ENCODE assay signal across 28 cellular contexts in genomic region chr6:128172752-128173151, GRCh38.
"Had no signal": no experiment of that assay in that cellular context is flagged by ENCODE, and none has a peak within 500 bp of the region (broad histone marks: within the 10 kb centered on the region; RNA-seq: fewer than 3 reads in every experiment).

No MANE protein-coding gene starts in this region.

- FAIRE-seq: pancreas, small intestine had no signal

- H3K27me3 ChIP-seq: heart right ventricle, hepatocyte, left lung, neural progenitor cell, pancreas, sigmoid colon, spleen, stomach, testis, thyroid gland, transverse colon, upper lobe of left lung, vagina had no signal

- ATAC-seq: heart right ventricle; left cardiac atrium; left lung; lower lobe of right lung; natural killer cell; pancreas; right cardiac atrium; stimulated activated effector memory CD8-positive, alpha-beta T cell treated with anti-CD3 and anti-CD28 coated beads, Interleukin-12 subunit alpha, Interleukin-12 subunit beta, amount 100 ng/mL, for 72 hours; stimulated activated naive CD8-positive, alpha-beta T cell treated with anti-CD3 and anti-CD28 coated beads, Interleukin-15, Interleukin-2, amounts not matched to agents 100 U/mL and 50 U/mL, for 24 hours had no signal

- H3K9me3 ChIP-seq: heart right ventricle, left lung, lower lobe of right lung, pancreas, prostate gland, sigmoid colon, spleen, stomach, testis, thyroid gland, transverse colon, upper lobe of left lung, vagina had no signal

- H3K9me3 Mint-ChIP-seq: natural killer cell; nephron progenitor cell; neural progenitor cell; stimulated activated effector memory CD8-positive, alpha-beta T cell treated with anti-CD3 and anti-CD28 coated beads, Interleukin-12 subunit alpha, Interleukin-12 subunit beta, amount 100 ng/mL, for 72 hours had no signal

- H3K9ac ChIP-seq: neural progenitor cell had no signal

- H2AFZ ChIP-seq: hepatocyte, neural progenitor cell had no signal

- H3K4me2 ChIP-seq: hepatocyte, neural progenitor cell had no signal

- H3K4me3 ChIP-seq: heart right ventricle, hepatocyte, left lung, lower lobe of right lung, neural progenitor cell, pancreas, prostate gland, sigmoid colon, spleen, stomach, testis, thyroid gland, transverse colon, upper lobe of left lung, vagina had no signal

- H3K27ac ChIP-seq: heart right ventricle, hepatocyte, left lung, lower lobe of right lung, neural progenitor cell, pancreas, prostate gland, sigmoid colon, spleen, stomach, testis, thyroid gland, transverse colon, upper lobe of left lung, vagina had no signal

- H3K27ac Mint-ChIP-seq: natural killer cell; nephron progenitor cell; neural progenitor cell; stimulated activated effector memory CD8-positive, alpha-beta T cell treated with anti-CD3 and anti-CD28 coated beads, Interleukin-12 subunit alpha, Interleukin-12 subunit beta, amount 100 ng/mL, for 72 hours had no signal

- DNase-seq: heart right ventricle; islet precursor cell; left cardiac atrium; left lung; lower lobe of right lung; mesenchymal stem cell; naive B cell; natural killer cell; nephron progenitor cell; pancreas; posterior cingulate gyrus; retina; right cardiac atrium; sigmoid colon; small intestine; spleen; stimulated activated CD4-positive, alpha-beta T cell treated with anti-CD3 and anti-CD28 coated beads, Interleukin-4, amount 100 ng/mL, for 24 hours; stimulated activated naive CD8-positive, alpha-beta T cell treated with anti-CD3 and anti-CD28 coated beads, Interleukin-15, Interleukin-2, amounts not matched to agents 100 U/mL and 50 U/mL, for 24 hours; stomach; testis; thyroid gland; transverse colon; upper lobe of left lung had no signal

- H3K4me1 Mint-ChIP-seq: natural killer cell; nephron progenitor cell; neural progenitor cell; stimulated activated effector memory CD8-positive, alpha-beta T cell treated with anti-CD3 and anti-CD28 coated beads, Interleukin-12 subunit alpha, Interleukin-12 subunit beta, amount 100 ng/mL, for 72 hours had no signal

- H3K36me3 ChIP-seq: heart right ventricle, left lung, lower lobe of right lung, neural progenitor cell, pancreas, prostate gland, sigmoid colon, stomach, thyroid gland, transverse colon, upper lobe of left lung, vagina had no signal

- H3K27me3 Mint-ChIP-seq: naive B cell had no signal

- H3K4me3 Mint-ChIP-seq: naive B cell; natural killer cell; nephron progenitor cell; neural progenitor cell; stimulated activated effector memory CD8-positive, alpha-beta T cell treated with anti-CD3 and anti-CD28 coated beads, Interleukin-12 subunit alpha, Interleukin-12 subunit beta, amount 100 ng/mL, for 72 hours had no signal

- H3K79me2 ChIP-seq: hepatocyte had no signal

- H3K36me3 Mint-ChIP-seq: natural killer cell; neural progenitor cell; stimulated activated effector memory CD8-positive, alpha-beta T cell treated with anti-CD3 and anti-CD28 coated beads, Interleukin-12 subunit alpha, Interleukin-12 subunit beta, amount 100 ng/mL, for 72 hours had no signal

- H3K4me1 ChIP-seq: left lung, lower lobe of right lung, neural progenitor cell, prostate gland, spleen, testis, upper lobe of left lung, vagina had no signal
